In genomic region chr4:121016630-121017029, GRCh38 we compare ENCODE assay signal across 1 cellular context.
TF ChIP-seq lines count a peak whose summit lies in the region.

No MANE protein-coding gene starts in this region.

TF ChIP-seq in H1, 55 proteins besides CTCF, POLR2A, EP300 and RAD21:
- TF ChIP-seq BRCA1 (IDR thresholded peaks at IDR 0.05; ENCODE audit: low read depth, low read length) (no peak), ASH2L (IDR thresholded peaks at IDR 0.05; ENCODE audit: low read length) (no peak), CHD2 (IDR thresholded peaks at IDR 0.05; ENCODE audit: low read length) (no peak), ATF3 (IDR thresholded peaks at IDR 0.05; ENCODE audit: insufficient read depth, low read depth, low read length) (no peak), GABPA (IDR thresholded peaks at IDR 0.05; ENCODE audit: borderline replicate concordance, insufficient read depth, low read length) (no peak), EGR1 (IDR thresholded peaks at IDR 0.05; ENCODE audit: borderline replicate concordance, low read depth, low read length) (no peak), NANOG (IDR thresholded peaks at IDR 0.05; ENCODE audit: insufficient read depth, low read depth, low read length, poor library complexity, severe bottlenecking) (no peak), SUZ12 (IDR thresholded peaks at IDR 0.05; ENCODE audit: low read length) (no peak), HDAC2 (IDR thresholded peaks at IDR 0.05; ENCODE audit: borderline replicate concordance in 1 of 2, low read depth in 2 of 2, low read length in 2 of 2) (no peak), BCL11A (IDR thresholded peaks at IDR 0.05; ENCODE audit: low read depth in 2 of 2, low read length in 2 of 2) (no peak), TBP (IDR thresholded peaks at IDR 0.05; ENCODE audit: low read depth, low read length) (no peak)
